In the genomic region with DNA sequence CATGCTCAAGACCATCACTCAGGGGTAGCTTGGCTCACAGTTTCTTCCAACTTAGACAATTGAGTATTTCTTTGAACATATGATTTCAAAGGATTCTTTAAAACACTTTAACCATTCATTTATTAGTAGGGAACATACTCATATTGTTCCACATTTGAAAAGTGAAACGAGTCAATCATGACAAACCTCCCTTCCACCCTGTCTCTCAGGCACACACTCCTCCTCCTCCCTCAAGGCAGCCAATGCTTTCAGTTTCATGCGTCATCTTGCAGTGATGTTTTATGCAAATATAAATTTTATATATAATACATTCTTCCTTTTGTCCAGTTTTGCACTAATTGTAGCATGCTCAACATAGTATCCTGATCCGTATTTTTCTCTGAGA, we compare ENCODE assay signal across 12 cellular contexts.
A peak's percentile ranks its signal among the peaks of the same experiment; 100 is the strongest.
DNase-seq lines count a peak whose midpoint lies in the region; ATAC-seq and TF ChIP-seq lines count a peak whose summit lies in the region.
"Had no signal": no experiment of that assay in that cellular context is flagged by ENCODE, and none has a peak within 500 bp of the region (broad histone marks: within the 10 kb centered on the region; RNA-seq: fewer than 3 reads in every experiment).

No MANE protein-coding gene starts in this region.

- H3K4me3 ChIP-seq in BLaER1 (no peak overlapping the region), coronary artery (no peak overlapping the region)

- no peak for DNase-seq in coronary artery (ENCODE audit: low spot score)
- DNase-seq in inferior parietal cortex (ENCODE audit: extremely low spot score): no peak
- no peak for DNase-seq in HT-29 (ENCODE audit: low spot score)
- no peak for DNase-seq in activated T-helper 1 cell treated with anti-CD3 and anti-CD28 coated beads, Interleukin-12 subunit alpha, Interleukin-12 subunit beta, Interleukin-2, Interleukin-4 antibody, amounts not matched to agents 30 ng/mL and 10 ng/mL and 1 ng/mL, durations not matched to agents 14 hours and 24 hours and 36 hours (ENCODE audit: low spot score)
- DNase-seq: activated CD4-positive, alpha-beta T cell treated with anti-CD3 and anti-CD28 coated beads, Interleukin-2, amount 50 U/mL, for 4 hours; glutamatergic neuron had no signal

- H3K4me3 Mint-ChIP-seq in activated T-helper 1 cell treated with anti-CD3 and anti-CD28 coated beads, Interleukin-12 subunit alpha, Interleukin-12 subunit beta, Interleukin-2, Interleukin-4 antibody, amounts not matched to agents 30 ng/mL and 10 ng/mL and 1 ng/mL, durations not matched to agents 14 hours and 24 hours and 36 hours: no peak overlapping the region
- H3K4me3 Mint-ChIP-seq: central memory CD8-positive, alpha-beta T cell had no signal

- peaks cover 60% of the 10 kb centered on the region for H3K4me1 ChIP-seq in BLaER1

- H3K36me3 ChIP-seq in BLaER1: no peaks in the 10 kb centered on the region

- intact Hi-C loops in activated T-helper 1 cell treated with anti-CD3 and anti-CD28 coated beads, Interleukin-12 subunit alpha, Interleukin-12 subunit beta, Interleukin-2, Interleukin-4 antibody, amounts not matched to agents 30 ng/mL and 10 ng/mL and 1 ng/mL, durations not matched to agents 14 hours and 24 hours and 36 hours (cut with micrococcal nuclease): no loop called here

- peaks cover 4% of the 10 kb centered on the region for H3K27me3 Mint-ChIP-seq in activated T-helper 1 cell treated with anti-CD3 and anti-CD28 coated beads, Interleukin-12 subunit alpha, Interleukin-12 subunit beta, Interleukin-2, Interleukin-4 antibody, amounts not matched to agents 30 ng/mL and 10 ng/mL and 1 ng/mL, durations not matched to agents 14 hours and 24 hours and 36 hours (ENCODE audit: insufficient read depth)

- no peak overlapping the region for H3K9ac ChIP-seq in BLaER1

- no peaks in the 10 kb centered on the region for H3K36me3 Mint-ChIP-seq in activated T-helper 1 cell treated with anti-CD3 and anti-CD28 coated beads, Interleukin-12 subunit alpha, Interleukin-12 subunit beta, Interleukin-2, Interleukin-4 antibody, amounts not matched to agents 30 ng/mL and 10 ng/mL and 1 ng/mL, durations not matched to agents 14 hours and 24 hours and 36 hours (ENCODE audit: low read depth)

- no peak overlapping the region for H3K27ac Mint-ChIP-seq in activated T-helper 1 cell treated with anti-CD3 and anti-CD28 coated beads, Interleukin-12 subunit alpha, Interleukin-12 subunit beta, Interleukin-2, Interleukin-4 antibody, amounts not matched to agents 30 ng/mL and 10 ng/mL and 1 ng/mL, durations not matched to agents 14 hours and 24 hours and 36 hours

- peak overlapping the region; percentile 54; the same call in 1 of the 2 replicates for H3K4me2 ChIP-seq in BLaER1

- no peaks in the 10 kb centered on the region for H3K9me3 ChIP-seq in BLaER1

- H3K4me1 Mint-ChIP-seq in activated T-helper 1 cell treated with anti-CD3 and anti-CD28 coated beads, Interleukin-12 subunit alpha, Interleukin-12 subunit beta, Interleukin-2, Interleukin-4 antibody, amounts not matched to agents 30 ng/mL and 10 ng/mL and 1 ng/mL, durations not matched to agents 14 hours and 24 hours and 36 hours (ENCODE audit: low read depth): no peaks in the 10 kb centered on the region

- no peaks in the 10 kb centered on the region for H4K20me1 ChIP-seq in BLaER1

- H3K9me3 Mint-ChIP-seq in activated T-helper 1 cell treated with anti-CD3 and anti-CD28 coated beads, Interleukin-12 subunit alpha, Interleukin-12 subunit beta, Interleukin-2, Interleukin-4 antibody, amounts not matched to agents 30 ng/mL and 10 ng/mL and 1 ng/mL, durations not matched to agents 14 hours and 24 hours and 36 hours: no peaks in the 10 kb centered on the region
- H3K9me3 Mint-ChIP-seq: central memory CD8-positive, alpha-beta T cell had no signal

- ATAC-seq in GM18907 (IDR thresholded peaks at IDR 0.05; ENCODE audit: unreplicated experiment) (peak; percentile 72), HG02610 (IDR thresholded peaks at IDR 0.05; ENCODE audit: unreplicated experiment) (peak; percentile 88), HG03558 (IDR thresholded peaks at IDR 0.05; ENCODE audit: extremely low read depth, unreplicated experiment) (peak; percentile 53)

- no peak for TF ChIP-seq CTCF in coronary artery (IDR thresholded peaks at IDR 0.05)

- H3K27ac ChIP-seq in BLaER1: no peak overlapping the region
- no peak overlapping the region for H3K27ac ChIP-seq in coronary artery
- H3K27ac ChIP-seq: C4-2B had no signal

- H3K27me3 ChIP-seq in BLaER1: no peaks in the 10 kb centered on the region
